ENCODE assay signal across 34 cellular contexts in the genomic region with DNA sequence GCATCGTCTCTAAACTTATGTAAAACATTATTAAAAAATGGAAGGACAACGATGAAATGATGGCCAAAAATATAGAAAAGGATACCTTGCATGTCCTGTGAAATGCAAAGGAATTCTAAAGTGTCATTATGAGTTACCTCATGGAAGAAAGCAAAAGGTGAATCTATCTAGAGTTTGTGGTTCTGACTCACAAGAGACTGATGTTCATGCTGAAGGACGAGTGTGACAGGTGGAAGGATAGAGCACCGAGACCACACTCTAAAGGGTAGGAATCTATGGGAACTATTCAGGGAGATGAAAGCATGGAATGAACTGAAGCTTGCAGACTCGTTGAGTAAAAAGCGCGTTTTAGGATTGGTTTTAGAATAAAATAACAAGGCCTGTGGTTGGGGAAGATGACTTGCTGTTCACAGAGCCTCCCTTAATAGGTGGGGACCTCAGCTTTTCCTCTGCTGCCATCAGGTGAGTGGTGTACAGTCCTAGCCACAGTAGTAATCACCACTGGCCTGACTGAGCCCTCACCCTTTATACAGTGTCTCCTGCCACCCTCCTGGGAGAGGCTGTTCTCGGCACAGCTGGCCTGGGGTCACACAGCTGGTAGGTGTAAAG. TPM values are rescaled to one million over a fixed set of nuclear protein-coding genes. Genes with fewer than 3 reads are reported as not detected.
DNase-seq lines count a peak whose midpoint lies in the region; ATAC-seq and TF ChIP-seq lines count a peak whose summit lies in the region.
"Had no signal": no experiment of that assay in that cellular context is flagged by ENCODE, and none has a peak within 500 bp of the region (broad histone marks: within the 10 kb centered on the region; RNA-seq: fewer than 3 reads in every experiment).

No MANE protein-coding gene starts in this region.

- H3K9me3 Mint-ChIP-seq in CD4-positive, CD25-positive, alpha-beta regulatory T cell, result no peaks in the 10 kb centered on the region
- no peaks in the 10 kb centered on the region for H3K9me3 Mint-ChIP-seq in HFFc6
- no peaks in the 10 kb centered on the region for H3K9me3 Mint-ChIP-seq in activated naive CD8-positive, alpha-beta T cell treated with anti-CD3 and anti-CD28 coated beads, Interleukin-2, amount 10 ng/mL, durations not matched to agents 7 days and 5 days
- no peaks in the 10 kb centered on the region for H3K9me3 Mint-ChIP-seq in nephron progenitor cell
- no peaks in the 10 kb centered on the region for H3K9me3 Mint-ChIP-seq in activated CD4-positive, alpha-beta memory T cell treated with anti-CD3 and anti-CD28 coated beads, Interleukin-2, amount 10 ng/mL, durations not matched to agents 7 days and 5 days
- H3K9me3 Mint-ChIP-seq: mesothelial cell of epicardium; naive B cell; T-helper 1 cell treated with Interleukin-12 subunit alpha and Interleukin-12 subunit beta and Interleukin-4 antibody, amounts not matched to agents 30 μg/mL and 1 μg/mL, for 36 hours had no signal

- no peak for TF ChIP-seq EP300 in ovary (IDR thresholded peaks at IDR 0.05)

- intact Hi-C loops in ovary (cut with DNase I), result loop anchor here in 1 of 4 donors (5.0 kb wide), 1 partner anchor 92 kb away; the partner anchor contains the start of genes NSUN2 and SRD5A1

- TF ChIP-seq CTCF in HFFc6 (IDR thresholded peaks at IDR 0.05) (no peak), nephron progenitor cell (IDR thresholded peaks at IDR 0.05) (no peak), ovary (IDR thresholded peaks at IDR 0.05) (no peak)

- no peaks in the 10 kb centered on the region for H3K27me3 ChIP-seq in CD4-positive, CD25-positive, alpha-beta regulatory T cell (ENCODE audit: control insufficient read depth, insufficient read depth, low read length)
- H3K27me3 ChIP-seq in ovary, result no peaks in the 10 kb centered on the region
- H3K27me3 ChIP-seq: heart right ventricle, neutrophil, sigmoid colon, transverse colon had no signal

- H3K27me3 Mint-ChIP-seq in CD4-positive, CD25-positive, alpha-beta regulatory T cell, result no peaks in the 10 kb centered on the region
- H3K27me3 Mint-ChIP-seq in HFFc6 (ENCODE audit: insufficient read depth) (no peaks in the 10 kb centered on the region; the same call in 1 of the 2 replicates), nephron progenitor cell (ENCODE audit: low read depth, poor library complexity) (no peaks in the 10 kb centered on the region)
- no peaks in the 10 kb centered on the region for H3K27me3 Mint-ChIP-seq in activated naive CD8-positive, alpha-beta T cell treated with anti-CD3 and anti-CD28 coated beads, Interleukin-2, amount 10 ng/mL, durations not matched to agents 7 days and 5 days
- no peaks in the 10 kb centered on the region for H3K27me3 Mint-ChIP-seq in activated CD4-positive, alpha-beta memory T cell treated with anti-CD3 and anti-CD28 coated beads, Interleukin-2, amount 10 ng/mL, durations not matched to agents 7 days and 5 days
- H3K27me3 Mint-ChIP-seq: naive B cell had no signal

- no peak for DNase-seq in CD4-positive, CD25-positive, alpha-beta regulatory T cell
- no peak for DNase-seq in HFFc6
- no peak for DNase-seq in activated naive CD8-positive, alpha-beta T cell treated with anti-CD3 and anti-CD28 coated beads, Interleukin-2, amount 10 ng/mL, durations not matched to agents 7 days and 5 days
- DNase-seq in nephron progenitor cell, result no peak
- no peak for DNase-seq in ovary
- no peak for DNase-seq in activated CD4-positive, alpha-beta memory T cell treated with anti-CD3 and anti-CD28 coated beads, Interleukin-2, amount 10 ng/mL, durations not matched to agents 7 days and 5 days
- DNase-seq in H4 (ENCODE audit: low spot score), result no peak
- DNase-seq: activated CD4-positive, alpha-beta T cell treated with anti-CD3 and anti-CD28 coated beads for 1 hour; activated CD8-positive, alpha-beta memory T cell treated with anti-CD3 and anti-CD28 coated beads for 24 hours; activated gamma-delta T cell; activated T-cell treated with anti-CD3 and anti-CD28 coated beads for 4 hours; Calu3; dermis blood vessel endothelial cell; DND-41; foreskin melanocyte; GOT3; heart right ventricle; Karpas-422; MV-4-11; naive B cell; NCI-H1436 treated with DMSO at 0.1 percent for 48 hours; NCI-H226; NCI-H526 treated with DMSO at 0.1 percent for 48 hours; Right ventricle myocardium superior; sigmoid colon; stimulated activated CD4-positive, alpha-beta T cell treated with anti-CD3 and anti-CD28 coated beads, Interleukin-4, amount 100 ng/mL, for 1 hour; transverse colon had no signal

- H3K9me3 ChIP-seq in CD4-positive, CD25-positive, alpha-beta regulatory T cell (ENCODE audit: control insufficient read depth in 2 of 2, low read length in 2 of 2), result no peaks in the 10 kb centered on the region
- H3K9me3 ChIP-seq in ovary, result no peaks in the 10 kb centered on the region
- H3K9me3 ChIP-seq: heart right ventricle, neutrophil, prostate gland, sigmoid colon, transverse colon had no signal

- no peak overlapping the region for H3K27ac ChIP-seq in CD4-positive, CD25-positive, alpha-beta regulatory T cell (ENCODE audit: insufficient read depth, low read length, poor library complexity, severe bottlenecking)
- H3K27ac ChIP-seq in ovary, result no peak overlapping the region
- H3K27ac ChIP-seq: heart right ventricle, HL-60, prostate gland, sigmoid colon, transverse colon had no signal

- no peak for ATAC-seq in CD4-positive, CD25-positive, alpha-beta regulatory T cell (ENCODE audit: low read depth in 2 of 2)
- ATAC-seq in activated naive CD8-positive, alpha-beta T cell treated with anti-CD3 and anti-CD28 coated beads, Interleukin-2, amount 10 ng/mL, durations not matched to agents 7 days and 5 days (ENCODE audit: low read depth), result no peak
- no peak for ATAC-seq in GM19395 (IDR thresholded peaks at IDR 0.05; ENCODE audit: unreplicated experiment)
- ATAC-seq: heart right ventricle, SK-N-SH treated with all-trans-retinoic acid at 6 μM for 48 hours had no signal

- peaks cover 20% of the 10 kb centered on the region for H3K36me3 Mint-ChIP-seq in CD4-positive, CD25-positive, alpha-beta regulatory T cell
- H3K36me3 Mint-ChIP-seq in HFFc6 (ENCODE audit: low read depth) (peaks cover 31% of the 10 kb centered on the region), nephron progenitor cell (ENCODE audit: low read depth) (peaks cover 23% of the 10 kb centered on the region)
- peaks cover 7% of the 10 kb centered on the region for H3K36me3 Mint-ChIP-seq in activated naive CD8-positive, alpha-beta T cell treated with anti-CD3 and anti-CD28 coated beads, Interleukin-2, amount 10 ng/mL, durations not matched to agents 7 days and 5 days
- H3K36me3 Mint-ChIP-seq in activated CD4-positive, alpha-beta memory T cell treated with anti-CD3 and anti-CD28 coated beads, Interleukin-2, amount 10 ng/mL, durations not matched to agents 7 days and 5 days (ENCODE audit: low read depth), result peaks cover 43% of the 10 kb centered on the region
- H3K36me3 Mint-ChIP-seq: mesothelial cell of epicardium had no signal

- peak overlapping the region in 2 of 4 donors; percentile 9 to 48 for H3K4me3 Mint-ChIP-seq in CD4-positive, CD25-positive, alpha-beta regulatory T cell
- H3K4me3 Mint-ChIP-seq in HFFc6, result no peak overlapping the region
- H3K4me3 Mint-ChIP-seq in activated naive CD8-positive, alpha-beta T cell treated with anti-CD3 and anti-CD28 coated beads, Interleukin-2, amount 10 ng/mL, durations not matched to agents 7 days and 5 days, result no peak overlapping the region
- no peak overlapping the region for H3K4me3 Mint-ChIP-seq in nephron progenitor cell
- no peak overlapping the region for H3K4me3 Mint-ChIP-seq in activated CD4-positive, alpha-beta memory T cell treated with anti-CD3 and anti-CD28 coated beads, Interleukin-2, amount 10 ng/mL, durations not matched to agents 7 days and 5 days
- H3K4me3 Mint-ChIP-seq: mesothelial cell of epicardium; T-helper 1 cell treated with Interleukin-12 subunit alpha and Interleukin-12 subunit beta and Interleukin-4 antibody, amounts not matched to agents 30 μg/mL and 1 μg/mL, for 36 hours had no signal

- 85 to 88% (median 85%) methylated on average over 8 of the region's 8 CpGs for WGBS in ovary, 3 donors

- peaks cover 85% of the 10 kb centered on the region for H3K4me1 ChIP-seq in CD4-positive, CD25-positive, alpha-beta regulatory T cell (ENCODE audit: control insufficient read depth, insufficient read depth, low read length, poor library complexity, severe bottlenecking)
- peaks cover 30% of the 10 kb centered on the region for H3K4me1 ChIP-seq in ovary (ENCODE audit: insufficient read depth)

- H3K4me1 Mint-ChIP-seq in CD4-positive, CD25-positive, alpha-beta regulatory T cell, result peaks cover 30 to 94% (median 76%) of the 10 kb centered on the region in 4 donors
- peaks cover 83% of the 10 kb centered on the region for H3K4me1 Mint-ChIP-seq in HFFc6 (ENCODE audit: low read depth)
- peaks cover 62% of the 10 kb centered on the region for H3K4me1 Mint-ChIP-seq in activated naive CD8-positive, alpha-beta T cell treated with anti-CD3 and anti-CD28 coated beads, Interleukin-2, amount 10 ng/mL, durations not matched to agents 7 days and 5 days
- H3K4me1 Mint-ChIP-seq in nephron progenitor cell, result peaks cover 93% of the 10 kb centered on the region
- peaks cover 73% of the 10 kb centered on the region for H3K4me1 Mint-ChIP-seq in activated CD4-positive, alpha-beta memory T cell treated with anti-CD3 and anti-CD28 coated beads, Interleukin-2, amount 10 ng/mL, durations not matched to agents 7 days and 5 days

- TF ChIP-seq POLR2A in ovary (IDR thresholded peaks at IDR 0.05), result no peak

- H3K4me3 ChIP-seq in CD4-positive, CD25-positive, alpha-beta regulatory T cell (ENCODE audit: low read depth, low read length), result no peak overlapping the region
- H3K4me3 ChIP-seq in ovary, result no peak overlapping the region
- H3K4me3 ChIP-seq: heart right ventricle, prostate gland, sigmoid colon, transverse colon had no signal

- H3K36me3 ChIP-seq in CD4-positive, CD25-positive, alpha-beta regulatory T cell (ENCODE audit: control insufficient read depth, insufficient read depth, low read length), result peaks cover 21% of the 10 kb centered on the region
- H3K36me3 ChIP-seq in ovary, result no peaks in the 10 kb centered on the region
- H3K36me3 ChIP-seq: prostate gland, sigmoid colon, transverse colon had no signal

- POLR2A ChIA-PET in activated naive CD8-positive, alpha-beta T cell treated with anti-CD3 and anti-CD28 coated beads, Interleukin-2, amount 10 ng/mL, durations not matched to agents 7 days and 5 days (lab: Charles Lee), result no interaction called here
- POLR2A ChIA-PET in activated CD4-positive, alpha-beta memory T cell treated with anti-CD3 and anti-CD28 coated beads, Interleukin-2, amount 10 ng/mL, durations not matched to agents 7 days and 5 days (lab: Charles Lee), result no interaction called here

- H3K27ac Mint-ChIP-seq in CD4-positive, CD25-positive, alpha-beta regulatory T cell, result peak overlapping the region; percentile 58 to 86 (median 83)
- peak overlapping the region; percentile 60; the same call in 1 of the 2 replicates for H3K27ac Mint-ChIP-seq in HFFc6
- H3K27ac Mint-ChIP-seq in activated naive CD8-positive, alpha-beta T cell treated with anti-CD3 and anti-CD28 coated beads, Interleukin-2, amount 10 ng/mL, durations not matched to agents 7 days and 5 days, result peak overlapping the region; percentile 27
- H3K27ac Mint-ChIP-seq in nephron progenitor cell, result peak overlapping the region; percentile 96
- no peak overlapping the region for H3K27ac Mint-ChIP-seq in activated CD4-positive, alpha-beta memory T cell treated with anti-CD3 and anti-CD28 coated beads, Interleukin-2, amount 10 ng/mL, durations not matched to agents 7 days and 5 days
- H3K27ac Mint-ChIP-seq: T-helper 1 cell treated with Interleukin-12 subunit alpha and Interleukin-12 subunit beta and Interleukin-4 antibody, amounts not matched to agents 30 μg/mL and 1 μg/mL, for 36 hours had no signal

- CTCF ChIA-PET in activated CD4-positive, alpha-beta memory T cell treated with anti-CD3 and anti-CD28 coated beads, Interleukin-2, amount 10 ng/mL, durations not matched to agents 7 days and 5 days (lab: Charles Lee), result no interaction called here

RNA-seq across cellular contexts. Expression of gene TENT4A, which starts 11.2 kb away (rescaled TPM):
- 66.5 TPM for total RNA-seq in CD4-positive, CD25-positive, alpha-beta regulatory T cell
- polyA plus RNA-seq in CD4-positive, CD25-positive, alpha-beta regulatory T cell, result 1 to 10 TPM in 2 of 4 donors, under 1 TPM in 2; 0.74 to 3.2 (median 1.0) TPM
- total RNA-seq in HFFc6 (2021; fragmentation: NEBNext Ultra II Directional; extraction: Animal tissue kit (Norgen Biotek cat#: 25700)), result 10 to 100 TPM; 19.8 to 23.8 (median 21.7) TPM
- total RNA-seq in activated naive CD8-positive, alpha-beta T cell treated with anti-CD3 and anti-CD28 coated beads, Interleukin-2, amount 10 ng/mL, durations not matched to agents 7 days and 5 days, result 10 to 100 TPM; 47.0 to 47.1 TPM
- total RNA-seq in ovary, result 10 to 100 TPM; 18.7 to 29.6 (median 27.2) TPM
- polyA plus RNA-seq in ovary, result 10 to 100 TPM; 12.4 to 14.4 TPM
- 10 to 100 TPM; 34.3 to 36.6 TPM for total RNA-seq in activated CD4-positive, alpha-beta memory T cell treated with anti-CD3 and anti-CD28 coated beads, Interleukin-2, amount 10 ng/mL, durations not matched to agents 7 days and 5 days
- 3.9 and 6.2 TPM in 2 replicates for total RNA-seq in H4 (2014; rRNA removed; shearing (Covaris generic))
